ENCODE assay signal across 14 cellular contexts in the genomic region with DNA sequence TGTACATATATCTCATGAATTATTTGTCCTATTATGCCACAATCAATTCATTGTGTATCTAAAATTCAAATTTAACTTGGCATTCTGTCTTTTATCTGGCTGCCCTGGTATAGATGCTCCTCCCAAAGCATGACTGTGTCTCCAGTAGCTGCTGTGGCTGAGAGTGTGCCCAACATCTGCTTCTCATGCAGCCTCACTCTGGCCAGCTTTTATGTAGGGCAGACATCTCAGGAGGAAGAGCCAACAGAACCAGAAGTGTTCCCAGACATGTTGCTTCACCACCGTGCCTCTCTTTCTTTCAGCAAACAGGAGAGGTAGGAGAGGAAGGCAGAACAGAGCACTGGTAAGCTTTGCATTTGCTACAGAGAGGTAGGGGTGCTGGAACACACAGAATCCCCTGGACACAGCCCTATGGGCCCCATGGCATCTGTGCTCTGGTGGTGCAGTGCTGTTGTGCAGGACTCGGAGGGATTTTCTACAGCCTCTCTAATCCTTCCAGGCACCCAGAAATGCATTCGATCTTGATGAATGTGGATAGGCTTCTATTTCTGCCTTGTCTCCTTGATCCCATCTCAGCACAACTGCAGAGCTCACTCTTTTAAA.
DNase-seq lines count a peak whose midpoint lies in the region; ATAC-seq, FAIRE-seq and TF ChIP-seq lines count a peak whose summit lies in the region.
"Had no signal": no experiment of that assay in that cellular context is flagged by ENCODE, and none has a peak within 500 bp of the region (broad histone marks: within the 10 kb centered on the region; RNA-seq: fewer than 3 reads in every experiment).

No MANE protein-coding gene starts in this region.

- FAIRE-seq in GM12892 (lab: Jason Lieb, UNC): no peak
- FAIRE-seq: GM19239, H54 had no signal

- no peak for TF ChIP-seq CTCF in SK-N-SH (IDR thresholded peaks at IDR 0.05)
- no peak for TF ChIP-seq CTCF in gastroesophageal sphincter (IDR thresholded peaks at IDR 0.05)
- TF ChIP-seq CTCF in smooth muscle cell (IDR thresholded peaks at IDR 0.05; ENCODE audit: borderline replicate concordance, insufficient read depth, poor library complexity, severe bottlenecking): no peak

- H4K20me1 ChIP-seq in GM23248 (ENCODE audit: insufficient read depth) (no peaks in the 10 kb centered on the region), SK-N-SH (ENCODE audit: insufficient read depth) (no peaks in the 10 kb centered on the region), smooth muscle cell (ENCODE audit: low read depth) (no peaks in the 10 kb centered on the region)

- H3K9ac ChIP-seq in GM23248 (no peak overlapping the region), SK-N-SH (no peak overlapping the region), smooth muscle cell (ENCODE audit: low read depth) (no peak overlapping the region)

- no peak; the same call in 1 of the 2 replicates for TF ChIP-seq RAD21 in SK-N-SH (IDR thresholded peaks at IDR 0.05; ENCODE audit: low read length)

- H3K36me3 ChIP-seq in GM23248 (ENCODE audit: low read depth) (no peaks in the 10 kb centered on the region), SK-N-SH (replicated peaks in 1 of 2; ENCODE audit: control insufficient read depth in 1 of 2, insufficient read depth in 2 of 2, low read length in 1 of 2) (no peaks in the 10 kb centered on the region), gastroesophageal sphincter (no peaks in the 10 kb centered on the region), smooth muscle cell (ENCODE audit: low read depth) (no peaks in the 10 kb centered on the region)

- H2AFZ ChIP-seq in GM23248 (peak overlapping the region; percentile 39), SK-N-SH (ENCODE audit: low read depth) (no peak overlapping the region), smooth muscle cell (ENCODE audit: low read depth) (peak overlapping the region; percentile 9)

- in situ Hi-C loops in GM23248 (cut with MboI): no loop called here

- H3K4me2 ChIP-seq in GM23248 (ENCODE audit: unreplicated experiment) (peak overlapping the region; percentile 43), SK-N-SH (no peak overlapping the region), smooth muscle cell (peak overlapping the region; percentile 61)

- ATAC-seq in gastroesophageal sphincter: peak; percentile 41
- ATAC-seq in GM19035 (IDR thresholded peaks at IDR 0.05; ENCODE audit: unreplicated experiment): no peak

- H3K9me3 ChIP-seq in GM23248 (ENCODE audit: low read depth) (no peaks in the 10 kb centered on the region), SK-N-SH (no peaks in the 10 kb centered on the region), gastroesophageal sphincter (no peaks in the 10 kb centered on the region), smooth muscle cell (replicated peaks; ENCODE audit: low read depth) (no peaks in the 10 kb centered on the region)
- H3K9me3 ChIP-seq: Caco-2 had no signal

- 12 to 15% methylated on average over 3 of the region's 3 CpGs for WGBS in GM23248 (ENCODE audit: low coverage in 1 of 2, low lambda C conversion rate in 2 of 2, missing lambda C conversion rate in 2 of 2), 2 experiments
- WGBS in SK-N-SH (ENCODE audit: low lambda C conversion rate): 66% methylated on average over 3 of the region's 3 CpGs
- 35 to 40% methylated on average over 1 to 2 of the region's 3 CpGs for WGBS in gastroesophageal sphincter (ENCODE audit: low coverage in 1 of 2), 2 donors
- WGBS in smooth muscle cell (ENCODE audit: low lambda C conversion rate): 32% methylated on average over 3 of the region's 3 CpGs

- H3K79me2 ChIP-seq in GM23248 (ENCODE audit: insufficient read depth) (no peaks in the 10 kb centered on the region), SK-N-SH (ENCODE audit: insufficient read depth) (no peaks in the 10 kb centered on the region), smooth muscle cell (ENCODE audit: low read depth) (no peaks in the 10 kb centered on the region)

- DNase-seq in GM23248: peak; percentile 92
- DNase-seq in SK-N-SH: peak; percentile 38
- DNase-seq in smooth muscle cell (lab: John Stamatoyannopoulos, UW; ENCODE audit: unreplicated experiment): no peak
- DNase-seq in GM12892 (ENCODE audit: insufficient read length): no peak
- no peak for DNase-seq in activated T-cell treated with anti-CD3 and anti-CD28 coated beads, Interleukin-2, amount 50 U/mL, for 48 hours
- no peak for DNase-seq in GDM1 (lab: John Stamatoyannopoulos, UW)
- DNase-seq: activated CD4-positive, CD25-positive, alpha-beta regulatory T cell; Caco-2; endodermal cell; NCI-H1436 treated with DMSO at 0.1 percent for 48 hours had no signal

- H3F3A ChIP-seq in GM23248 (ENCODE audit: insufficient read depth): 0 out of 2 replicates have a peak, but pooled peaks cover 4% of the 10 kb centered on the region
- no peaks in the 10 kb centered on the region for H3F3A ChIP-seq in SK-N-SH (replicated peaks; ENCODE audit: insufficient read depth)
- H3F3A ChIP-seq in smooth muscle cell (ENCODE audit: low read depth): no peaks in the 10 kb centered on the region

- TF ChIP-seq POLR2A in gastroesophageal sphincter (IDR thresholded peaks at IDR 0.05) (no peak), GM12892 (IDR thresholded peaks at IDR 0.05; ENCODE audit: low read depth, low read length) (no peak)

- CTCF ChIA-PET in SK-N-SH (lab: Yijun Ruan, JAX): interaction anchor here (1.8 kb wide), 1 partner anchor 336 kb away, joined by 7 read pairs; no protein-coding TSS in a partner anchor

- H3K27me3 ChIP-seq in GM23248 (replicated peaks; ENCODE audit: insufficient read depth) (no peaks in the 10 kb centered on the region), SK-N-SH (ENCODE audit: insufficient read depth) (no peaks in the 10 kb centered on the region), gastroesophageal sphincter (no peaks in the 10 kb centered on the region), smooth muscle cell (ENCODE audit: low read depth) (no peaks in the 10 kb centered on the region)

- peak overlapping the region; percentile 2; the same call in 1 of the 2 replicates for H3K27ac ChIP-seq in GM23248
- H3K27ac ChIP-seq in SK-N-SH (ENCODE audit: low read depth in 2 of 2, low read length in 1 of 2): peak overlapping the region in 1 of 2 experiments; percentile 81; a peak in 2 of 4 replicates
- no peak overlapping the region for H3K27ac ChIP-seq in gastroesophageal sphincter
- H3K27ac ChIP-seq in smooth muscle cell (ENCODE audit: low read depth): no peak overlapping the region

- TF ChIP-seq EP300 in SK-N-SH (IDR thresholded peaks at IDR 0.05; ENCODE audit: borderline replicate concordance in 1 of 2, low read depth in 1 of 2, low read length in 1 of 2): no peak
- no peak for TF ChIP-seq EP300 in gastroesophageal sphincter (IDR thresholded peaks at IDR 0.05)

- peaks cover 20% of the 10 kb centered on the region for H3K4me1 ChIP-seq in GM23248 (ENCODE audit: insufficient read depth)
- peaks cover 0 to 15% of the 10 kb centered on the region in 2 experiments; a peak in 3 of 4 replicates for H3K4me1 ChIP-seq in SK-N-SH (ENCODE audit: control insufficient read depth in 1 of 2, insufficient read depth in 2 of 2, low read depth in 1 of 2, low read length in 1 of 2)
- peaks cover 0 to 14% (median 0%) of the 10 kb centered on the region in 3 donors for H3K4me1 ChIP-seq in gastroesophageal sphincter
- H3K4me1 ChIP-seq in smooth muscle cell (ENCODE audit: low read depth): peaks cover 6% of the 10 kb centered on the region
- H3K4me1 ChIP-seq: Caco-2 had no signal

- H3K4me3 ChIP-seq in GM23248: no peak overlapping the region
- H3K4me3 ChIP-seq in SK-N-SH (ENCODE audit: low read depth in 2 of 2, low read length in 1 of 2): no peak overlapping the region
- H3K4me3 ChIP-seq in gastroesophageal sphincter: no peak overlapping the region
- no peak overlapping the region for H3K4me3 ChIP-seq in smooth muscle cell

- no peaks in the 10 kb centered on the region for H3K9me2 ChIP-seq in GM23248 (ENCODE audit: insufficient read depth)
- no peaks in the 10 kb centered on the region for H3K9me2 ChIP-seq in SK-N-SH

- POLR2A ChIA-PET in SK-N-SH (lab: Yijun Ruan, JAX): no interaction called here

TF ChIP-seq in SK-N-SH, 30 proteins besides CTCF, POLR2A, EP300 and RAD21 (continues in another document):
- TF ChIP-seq SMC3 (IDR thresholded peaks at IDR 0.05; ENCODE audit: low read depth, low read length) (no peak), MXI1 (IDR thresholded peaks at IDR 0.05; ENCODE audit: low read depth, low read length) (no peak), GATA2 (CRISPR knock-in tag; IDR thresholded peaks at IDR 0.05) (peak; percentile 54; the same call in 1 of the 2 replicates), POLR2AphosphoS5 (IDR thresholded peaks at IDR 0.05; ENCODE audit: low read depth, low read length) (no peak)
- TF ChIP-seq, protein P1, sequence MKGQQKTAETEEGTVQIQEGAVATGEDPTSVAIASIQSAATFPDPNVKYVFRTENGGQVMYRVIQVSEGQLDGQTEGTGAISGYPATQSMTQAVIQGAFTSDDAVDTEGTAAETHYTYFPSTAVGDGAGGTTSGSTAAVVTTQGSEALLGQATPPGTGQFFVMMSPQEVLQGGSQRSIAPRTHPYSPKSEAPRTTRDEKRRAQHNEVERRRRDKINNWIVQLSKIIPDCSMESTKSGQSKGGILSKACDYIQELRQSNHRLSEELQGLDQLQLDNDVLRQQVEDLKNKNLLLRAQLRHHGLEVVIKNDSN (IDR thresholded peaks at IDR 0.05; ENCODE audit: borderline replicate concordance, low read depth): no peak
- TF ChIP-seq, protein P2, sequence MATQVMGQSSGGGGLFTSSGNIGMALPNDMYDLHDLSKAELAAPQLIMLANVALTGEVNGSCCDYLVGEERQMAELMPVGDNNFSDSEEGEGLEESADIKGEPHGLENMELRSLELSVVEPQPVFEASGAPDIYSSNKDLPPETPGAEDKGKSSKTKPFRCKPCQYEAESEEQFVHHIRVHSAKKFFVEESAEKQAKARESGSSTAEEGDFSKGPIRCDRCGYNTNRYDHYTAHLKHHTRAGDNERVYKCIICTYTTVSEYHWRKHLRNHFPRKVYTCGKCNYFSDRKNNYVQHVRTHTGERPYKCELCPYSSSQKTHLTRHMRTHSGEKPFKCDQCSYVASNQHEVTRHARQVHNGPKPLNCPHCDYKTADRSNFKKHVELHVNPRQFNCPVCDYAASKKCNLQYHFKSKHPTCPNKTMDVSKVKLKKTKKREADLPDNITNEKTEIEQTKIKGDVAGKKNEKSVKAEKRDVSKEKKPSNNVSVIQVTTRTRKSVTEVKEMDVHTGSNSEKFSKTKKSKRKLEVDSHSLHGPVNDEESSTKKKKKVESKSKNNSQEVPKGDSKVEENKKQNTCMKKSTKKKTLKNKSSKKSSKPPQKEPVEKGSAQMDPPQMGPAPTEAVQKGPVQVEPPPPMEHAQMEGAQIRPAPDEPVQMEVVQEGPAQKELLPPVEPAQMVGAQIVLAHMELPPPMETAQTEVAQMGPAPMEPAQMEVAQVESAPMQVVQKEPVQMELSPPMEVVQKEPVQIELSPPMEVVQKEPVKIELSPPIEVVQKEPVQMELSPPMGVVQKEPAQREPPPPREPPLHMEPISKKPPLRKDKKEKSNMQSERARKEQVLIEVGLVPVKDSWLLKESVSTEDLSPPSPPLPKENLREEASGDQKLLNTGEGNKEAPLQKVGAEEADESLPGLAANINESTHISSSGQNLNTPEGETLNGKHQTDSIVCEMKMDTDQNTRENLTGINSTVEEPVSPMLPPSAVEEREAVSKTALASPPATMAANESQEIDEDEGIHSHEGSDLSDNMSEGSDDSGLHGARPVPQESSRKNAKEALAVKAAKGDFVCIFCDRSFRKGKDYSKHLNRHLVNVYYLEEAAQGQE (IDR thresholded peaks at IDR 0.05; ENCODE audit: low read depth, low read length): no peak

Comparison
In these comparisons a context has a peak if more than half of its experiments do, and no peak if none do; other contexts are left out.
1. DNase-seq: peak in GM23248 (single experiment) and SK-N-SH (single experiment); none in smooth muscle cell (single experiment), GM12892 (single experiment), activated T-cell treated with anti-CD3 and anti-CD28 coated beads, Interleukin-2, amount 50 U/mL, for 48 hours (0 of 2) and GDM1 (single experiment).